21 cellular contexts compared by ENCODE assay signal in the genomic region with DNA sequence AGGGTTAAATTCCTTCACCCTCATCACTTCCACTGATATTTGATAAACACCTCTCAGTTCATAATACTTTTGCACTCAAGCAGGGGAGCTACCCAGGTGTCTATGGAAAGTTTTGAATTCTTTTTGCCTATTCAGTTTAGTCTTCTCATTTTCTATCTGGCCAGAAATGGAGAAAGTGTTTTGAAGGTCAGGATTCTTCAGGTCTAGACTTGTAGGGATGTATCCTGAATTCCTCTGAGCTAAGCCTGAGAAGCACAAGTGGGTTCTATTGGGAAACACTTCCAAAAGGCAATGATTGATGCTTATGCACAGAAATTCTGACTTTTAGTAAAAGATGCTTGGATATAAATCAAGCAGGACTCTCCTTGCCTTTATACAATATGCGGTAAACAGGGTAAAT.
DNase-seq lines count a peak whose midpoint lies in the region; ATAC-seq, FAIRE-seq and TF ChIP-seq lines count a peak whose summit lies in the region.
"Had no signal": no experiment of that assay in that cellular context is flagged by ENCODE, and none has a peak within 500 bp of the region (broad histone marks: within the 10 kb centered on the region; RNA-seq: fewer than 3 reads in every experiment).

No MANE protein-coding gene starts in this region.

- TF ChIP-seq CTCF in SK-N-SH (IDR thresholded peaks at IDR 0.05) (no peak), endothelial cell of umbilical vein (IDR thresholded peaks at IDR 0.05; ENCODE audit: extremely low read depth in 1 of 2, insufficient read depth in 1 of 2, low read depth in 1 of 2, low read length in 2 of 2) (no peak), CD14-positive monocyte (IDR thresholded peaks at IDR 0.05) (no peak)

- peaks cover 0 to under 1% (median 0%) of the 10 kb centered on the region in 7 donors for H3K9me3 Mint-ChIP-seq in CD14-positive monocyte
- H3K9me3 Mint-ChIP-seq: activated CD4-positive, alpha-beta memory T cell treated with anti-CD3 and anti-CD28 coated beads for 36 hours; activated naive CD8-positive, alpha-beta T cell treated with anti-CD3 and anti-CD28 coated beads for 36 hours; central memory CD8-positive, alpha-beta T cell; natural killer cell had no signal

- H3K4me3 ChIP-seq in SK-N-SH (ENCODE audit: low read depth in 2 of 2, low read length in 1 of 2) (no peak overlapping the region), endothelial cell of umbilical vein (replicated peaks in 1 of 3; ENCODE audit: insufficient read depth in 1 of 3, low read depth in 1 of 3, low read length in 3 of 3) (no peak overlapping the region), trophoblast cell (ENCODE audit: low read depth, low read length) (no peak overlapping the region), urinary bladder (ENCODE audit: low read depth, low read length) (no peak overlapping the region)

- H3K27me3 ChIP-seq in SK-N-SH (ENCODE audit: insufficient read depth), result no peaks in the 10 kb centered on the region
- H3K27me3 ChIP-seq in endothelial cell of umbilical vein (ENCODE audit: control insufficient read depth in 2 of 2, insufficient read depth in 2 of 2, low read length in 2 of 2), result no peaks in the 10 kb centered on the region
- H3K27me3 ChIP-seq in trophoblast cell (ENCODE audit: insufficient read depth, low read length), result no peaks in the 10 kb centered on the region

- H3K9me3 ChIP-seq in SK-N-SH, result no peaks in the 10 kb centered on the region
- H3K9me3 ChIP-seq in endothelial cell of umbilical vein (replicated peaks; ENCODE audit: control insufficient read depth, insufficient read depth, low read length), result no peaks in the 10 kb centered on the region
- H3K9me3 ChIP-seq in trophoblast cell (ENCODE audit: insufficient read depth, low read depth, low read length), result no peaks in the 10 kb centered on the region

- no peaks in the 10 kb centered on the region for H3K4me1 Mint-ChIP-seq in CD14-positive monocyte
- H3K4me1 Mint-ChIP-seq: activated naive CD8-positive, alpha-beta T cell treated with anti-CD3 and anti-CD28 coated beads for 36 hours; CD4-positive, CD25-positive, alpha-beta regulatory T cell; central memory CD8-positive, alpha-beta T cell; natural killer cell had no signal

- no peak for FAIRE-seq in endothelial cell of umbilical vein (lab: Jason Lieb, UNC)
- FAIRE-seq: frontal cortex, TTC549 had no signal

- no peak overlapping the region for H2BK5ac ChIP-seq in trophoblast cell (ENCODE audit: low read depth, low read length, poor library complexity)

- 95% methylated on average over 1 of the region's 1 CpG for WGBS in SK-N-SH (ENCODE audit: low lambda C conversion rate)
- no CpG with 5 or more reads among the region's 1 CpG for WGBS in trophoblast cell (ENCODE audit: extremely low coverage, insufficient coverage, insufficient read length)
- 83% methylated on average over 1 of the region's 1 CpG for WGBS in urinary bladder

- POLR2A ChIA-PET in SK-N-SH (lab: Yijun Ruan, JAX) (no interaction called here), endothelial cell of umbilical vein (lab: Charles Lee) (no interaction called here)

- no peaks in the 10 kb centered on the region for H3K9me1 ChIP-seq in endothelial cell of umbilical vein (replicated peaks; ENCODE audit: control insufficient read depth, extremely low read depth, insufficient read depth, low read length)

- no peak overlapping the region for H4K8ac ChIP-seq in trophoblast cell (ENCODE audit: low read depth, low read length)

- H3K27ac ChIP-seq in SK-N-SH (ENCODE audit: low read depth in 2 of 2, low read length in 1 of 2) (peak overlapping the region in 1 of 2 experiments; percentile 59; a peak in 2 of 4 replicates), endothelial cell of umbilical vein (ENCODE audit: insufficient read depth, low read depth, low read length) (peak overlapping the region; percentile 83), trophoblast cell (ENCODE audit: low read depth, low read length) (peak overlapping the region; percentile 76), urinary bladder (ENCODE audit: low read depth) (peak overlapping the region; percentile 77)

- no peak for TF ChIP-seq RAD21 in SK-N-SH (IDR thresholded peaks at IDR 0.05; ENCODE audit: low read length)

- no peak overlapping the region for H3K4ac ChIP-seq in trophoblast cell (ENCODE audit: low read depth, low read length)

- no peak overlapping the region for H2BK120ac ChIP-seq in trophoblast cell (ENCODE audit: insufficient read depth, low read length, poor library complexity)

- H3K4me3 Mint-ChIP-seq in CD14-positive monocyte, result no peak overlapping the region
- H3K4me3 Mint-ChIP-seq: activated CD4-positive, alpha-beta memory T cell treated with anti-CD3 and anti-CD28 coated beads for 36 hours; activated naive CD8-positive, alpha-beta T cell treated with anti-CD3 and anti-CD28 coated beads for 36 hours; CD4-positive, CD25-positive, alpha-beta regulatory T cell; central memory CD8-positive, alpha-beta T cell; natural killer cell had no signal

- H3K18ac ChIP-seq in trophoblast cell (ENCODE audit: low read length), result no peak overlapping the region

- peaks cover 1 to 5% (median 2%) of the 10 kb centered on the region in 3 donors for H3K27me3 Mint-ChIP-seq in CD14-positive monocyte (ENCODE audit: low read depth in 3 of 3)
- H3K27me3 Mint-ChIP-seq: activated CD4-positive, alpha-beta memory T cell treated with anti-CD3 and anti-CD28 coated beads for 36 hours; activated naive CD8-positive, alpha-beta T cell treated with anti-CD3 and anti-CD28 coated beads for 36 hours; CD4-positive, CD25-positive, alpha-beta regulatory T cell; central memory CD8-positive, alpha-beta T cell had no signal

- CTCF ChIA-PET in SK-N-SH (lab: Yijun Ruan, JAX) (interaction anchor here (0.7 kb wide), 1 partner anchor 14 kb away, joined by 5 read pairs; no protein-coding TSS in a partner anchor), endothelial cell of umbilical vein (lab: Charles Lee) (interaction anchor here (1.0 to 2.9 kb wide), 4 partner anchors 27 to 162 kb away, joined by 3 to 20 read pairs (median 8); no protein-coding TSS in a partner anchor)

- H3K4me2 ChIP-seq in SK-N-SH, result peak overlapping the region; percentile 64; the same call in 1 of the 2 replicates
- H3K4me2 ChIP-seq in endothelial cell of umbilical vein (ENCODE audit: insufficient read depth, low read length), result no peak overlapping the region
- no peak overlapping the region for H3K4me2 ChIP-seq in trophoblast cell (ENCODE audit: low read length)

- H3K27ac Mint-ChIP-seq in CD14-positive monocyte, result no peak overlapping the region
- H3K27ac Mint-ChIP-seq: activated CD4-positive, alpha-beta memory T cell treated with anti-CD3 and anti-CD28 coated beads for 36 hours; activated naive CD8-positive, alpha-beta T cell treated with anti-CD3 and anti-CD28 coated beads for 36 hours; CD4-positive, CD25-positive, alpha-beta regulatory T cell; natural killer cell had no signal

- H3K36me3 Mint-ChIP-seq in CD14-positive monocyte, result no peaks in the 10 kb centered on the region
- H3K36me3 Mint-ChIP-seq: activated CD4-positive, alpha-beta memory T cell treated with anti-CD3 and anti-CD28 coated beads for 36 hours; activated naive CD8-positive, alpha-beta T cell treated with anti-CD3 and anti-CD28 coated beads for 36 hours; CD4-positive, CD25-positive, alpha-beta regulatory T cell; natural killer cell had no signal

- H4K20me1 ChIP-seq in SK-N-SH (ENCODE audit: insufficient read depth), result no peaks in the 10 kb centered on the region
- no peaks in the 10 kb centered on the region for H4K20me1 ChIP-seq in endothelial cell of umbilical vein (replicated peaks; ENCODE audit: control insufficient read depth, extremely low read depth, insufficient read depth, low read length)

- BruUV-seq in endothelial cell of umbilical vein (replicated peaks; lab: Mats Ljungman, UMichigan), result TSS peak; percentile 75

- no peak overlapping the region for H3K23ac ChIP-seq in trophoblast cell (ENCODE audit: low read length)

- H2AFZ ChIP-seq in SK-N-SH (ENCODE audit: low read depth) (no peak overlapping the region), endothelial cell of umbilical vein (ENCODE audit: low read depth, low read length) (no peak overlapping the region), trophoblast cell (ENCODE audit: insufficient read depth, low read length, poor library complexity) (no peak overlapping the region)

- H2BK12ac ChIP-seq in trophoblast cell (ENCODE audit: low read length), result no peak overlapping the region

- no peaks in the 10 kb centered on the region for H3K36me3 ChIP-seq in SK-N-SH (replicated peaks in 1 of 2; ENCODE audit: control insufficient read depth in 1 of 2, insufficient read depth in 2 of 2, low read length in 1 of 2)
- no peaks in the 10 kb centered on the region for H3K36me3 ChIP-seq in endothelial cell of umbilical vein (ENCODE audit: control insufficient read depth in 2 of 2, extremely low read depth in 1 of 2, insufficient read depth in 2 of 2, low read length in 2 of 2)
- H3K36me3 ChIP-seq in trophoblast cell (ENCODE audit: control insufficient read depth in 1 of 2, insufficient read depth in 2 of 2, low read length in 2 of 2), result no peaks in the 10 kb centered on the region
- no peaks in the 10 kb centered on the region for H3K36me3 ChIP-seq in urinary bladder (ENCODE audit: insufficient read depth)

- H4K12ac ChIP-seq in trophoblast cell (ENCODE audit: low read depth, low read length), result no peak overlapping the region

- H3F3A ChIP-seq in SK-N-SH (replicated peaks; ENCODE audit: insufficient read depth), result peaks cover 8% of the 10 kb centered on the region

- no peaks in the 10 kb centered on the region for H3K9me2 ChIP-seq in SK-N-SH

- no peak overlapping the region for H3K9ac ChIP-seq in SK-N-SH
- H3K9ac ChIP-seq in endothelial cell of umbilical vein (replicated peaks; ENCODE audit: extremely low read depth, insufficient read depth, low read length), result peak overlapping the region; percentile 56
- no peak overlapping the region for H3K9ac ChIP-seq in trophoblast cell (ENCODE audit: low read length)

- no peak for TF ChIP-seq POLR2A in endothelial cell of umbilical vein (IDR thresholded peaks at IDR 0.05; ENCODE audit: low read depth, low read length)

- TF ChIP-seq EP300 in SK-N-SH (IDR thresholded peaks at IDR 0.05; ENCODE audit: borderline replicate concordance in 1 of 2, low read depth in 1 of 2, low read length in 1 of 2), result no peak

- no peaks in the 10 kb centered on the region for H3K79me2 ChIP-seq in SK-N-SH (ENCODE audit: insufficient read depth)
- no peaks in the 10 kb centered on the region for H3K79me2 ChIP-seq in endothelial cell of umbilical vein (ENCODE audit: control insufficient read depth, insufficient read depth, low read length)
- no peaks in the 10 kb centered on the region for H3K79me2 ChIP-seq in trophoblast cell (ENCODE audit: control insufficient read depth, insufficient read depth, low read length, poor library complexity)

- dilution Hi-C loops in endothelial cell of umbilical vein (cut with MboI; ENCODE audit: extremely low pct_ligation_motif_present, low sequenced_read_pairs), result no loop called here

- H3K79me1 ChIP-seq in trophoblast cell (ENCODE audit: low read length), result peaks cover 8% of the 10 kb centered on the region

- H3K4me1 ChIP-seq in SK-N-SH (ENCODE audit: control insufficient read depth in 1 of 2, insufficient read depth in 2 of 2, low read depth in 1 of 2, low read length in 1 of 2) (peaks cover 3 to 12% of the 10 kb centered on the region in 2 experiments; a peak in 2 of 4 replicates), endothelial cell of umbilical vein (ENCODE audit: control insufficient read depth, extremely low read depth, insufficient read depth, low read length) (peaks cover 29% of the 10 kb centered on the region), trophoblast cell (ENCODE audit: control insufficient read depth in 1 of 2, insufficient read depth in 2 of 2, low read length in 2 of 2) (peaks cover 3 to 4% of the 10 kb centered on the region in 2 experiments), urinary bladder (ENCODE audit: insufficient read depth) (no peaks in the 10 kb centered on the region)

- intact Hi-C loops in endothelial cell of umbilical vein (cut with micrococcal nuclease), result loop anchor here (1.0 to 5.0 kb wide), 10 partner anchors 27 to 897 kb away; partner anchors contain the start of genes JUN and MYSM1
- intact Hi-C loops in CD14-positive monocyte (cut with micrococcal nuclease), result no loop called here

- H3K14ac ChIP-seq in trophoblast cell (ENCODE audit: low read length), result no peak overlapping the region

- DNase-seq in SK-N-SH (no peak), endothelial cell of umbilical vein (ENCODE audit: low read depth, low spot score) (no peak), trophoblast cell (no peak), hypothalamus (lab: John Stamatoyannopoulos, UW) (no peak), CD14-positive monocyte (ENCODE audit: low spot score) (no peak)
- DNase-seq: activated CD4-positive, alpha-beta memory T cell treated with anti-CD3 and anti-CD28 coated beads for 36 hours; activated naive CD8-positive, alpha-beta T cell treated with anti-CD3 and anti-CD28 coated beads for 36 hours; activated T-cell treated with anti-CD3 and anti-CD28 coated beads, Interleukin-2, amount 50 U/mL, for 48 hours; CD4-positive, CD25-positive, alpha-beta regulatory T cell; DMS79; effector memory CD4-positive, alpha-beta T cell; natural killer cell; NCI-H1092 treated with DMSO at 0.1 percent for 48 hours; NCI-H69; stimulated activated CD4-positive, alpha-beta T cell treated with anti-CD3 and anti-CD28 coated beads, Interleukin-2, amount 100 ng/mL, for 24 hours had no signal

- no peak overlapping the region for H2AK5ac ChIP-seq in trophoblast cell (ENCODE audit: low read length)

- no peak overlapping the region for H4K91ac ChIP-seq in trophoblast cell (ENCODE audit: low read depth, low read length)

- ATAC-seq in SK-N-SH treated with all-trans-retinoic acid at 6 μM for 48 hours (no peak), HG03521 (IDR thresholded peaks at IDR 0.05; ENCODE audit: unreplicated experiment) (no peak)
- ATAC-seq: natural killer cell had no signal
